In the genomic region with DNA sequence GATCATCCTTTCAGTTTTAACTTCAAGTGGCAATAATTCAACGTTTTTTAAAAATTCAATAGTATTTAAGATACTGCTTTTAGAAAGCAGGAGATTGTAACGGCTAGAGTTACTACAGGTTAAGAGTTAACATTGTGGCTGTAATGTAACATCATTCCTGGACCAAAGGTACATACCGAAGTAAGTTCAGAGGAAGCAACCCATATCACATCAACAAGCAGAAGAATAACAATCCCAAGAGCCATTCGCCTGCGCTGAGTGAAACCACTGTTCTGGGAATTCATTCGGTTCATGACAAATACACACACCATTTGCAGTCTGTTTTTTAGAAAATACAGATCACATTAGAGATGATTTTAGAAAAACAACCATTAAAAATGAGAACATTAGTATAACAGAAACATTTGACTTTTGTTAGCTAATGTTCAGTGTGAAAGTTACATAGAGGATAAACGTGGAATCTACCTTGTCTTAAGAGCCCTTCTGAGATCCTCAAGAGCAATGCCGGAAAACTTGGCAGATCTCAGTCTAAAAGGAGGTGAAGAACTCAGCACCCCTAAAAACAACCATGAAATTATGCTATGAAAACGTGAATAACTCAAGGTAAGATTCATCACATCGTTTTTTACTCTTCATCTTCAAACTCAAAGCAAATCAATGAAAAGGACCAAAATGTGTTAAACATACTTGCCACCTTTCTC, we compare ENCODE assay signal across 8 cellular contexts. TPM values are rescaled to one million over a fixed set of nuclear protein-coding genes. Genes with fewer than 3 reads are reported as not detected.
A peak's percentile ranks its signal among the peaks of the same experiment; 100 is the strongest.
DNase-seq lines count a peak whose midpoint lies in the region; ATAC-seq and FAIRE-seq lines count a peak whose summit lies in the region.

No MANE protein-coding gene starts in this region.

- FAIRE-seq in colon (lab: Jason Lieb, UNC) (peak; percentile 21), frontal cortex (lab: Jason Lieb, UNC) (no peak)

- in situ Hi-C loops in Caki2 (cut with HindIII; ENCODE audit: low pct_unique_long_range_greater_than_20kb, low sequenced_read_pairs), result no loop called here

- DNase-seq in Caki2 (ENCODE audit: low read depth) (peak; percentile 62), LHCN-M2 (ENCODE audit: low read depth) (peak; percentile 12), myocyte (ENCODE audit: low read depth) (peak; percentile 16), NCI-H2029 treated with DMSO at 0.1 percent for 48 hours (lab: John Stamatoyannopoulos, UW) (no peak), substantia nigra (lab: John Stamatoyannopoulos, UW) (no peak), frontal cortex (ENCODE audit: low spot score in 2 of 2) (no peak)

- no peak for ATAC-seq in GM19035 (IDR thresholded peaks at IDR 0.05; ENCODE audit: unreplicated experiment)

- H3K27ac ChIP-seq in substantia nigra (ENCODE audit: low read depth, low read length, poor library complexity, severe bottlenecking), result no peak overlapping the region

RNA-seq across cellular contexts. Expression of a gene that starts 1.3 kb away (rescaled TPM):
- 126 and 156 TPM in 2 replicates for total RNA-seq in Caki2 (2014; rRNA removed; shearing (Covaris generic); ENCODE audit: low replicate concordance)
- total RNA-seq in LHCN-M2 (2014; rRNA removed) (71.1 and 74.3 TPM in 2 replicates), myocyte (125 and 220 TPM in 2 replicates), frontal cortex (132 TPM)
- polyA plus RNA-seq in LHCN-M2 (2012), result 46.5 TPM
- 47.5 TPM for polyA plus RNA-seq in myocyte (2012)

Comparison
In these comparisons a context has a peak if more than half of its experiments do, and no peak if none do; other contexts are left out.
1. DNase-seq: peak in Caki2 (single experiment), LHCN-M2 (single experiment) and myocyte (single experiment); none in NCI-H2029 treated with DMSO at 0.1 percent for 48 hours (single experiment), substantia nigra (0 of 49) and frontal cortex (0 of 2).